1 cellular context compared by ENCODE assay signal in the genomic region with DNA sequence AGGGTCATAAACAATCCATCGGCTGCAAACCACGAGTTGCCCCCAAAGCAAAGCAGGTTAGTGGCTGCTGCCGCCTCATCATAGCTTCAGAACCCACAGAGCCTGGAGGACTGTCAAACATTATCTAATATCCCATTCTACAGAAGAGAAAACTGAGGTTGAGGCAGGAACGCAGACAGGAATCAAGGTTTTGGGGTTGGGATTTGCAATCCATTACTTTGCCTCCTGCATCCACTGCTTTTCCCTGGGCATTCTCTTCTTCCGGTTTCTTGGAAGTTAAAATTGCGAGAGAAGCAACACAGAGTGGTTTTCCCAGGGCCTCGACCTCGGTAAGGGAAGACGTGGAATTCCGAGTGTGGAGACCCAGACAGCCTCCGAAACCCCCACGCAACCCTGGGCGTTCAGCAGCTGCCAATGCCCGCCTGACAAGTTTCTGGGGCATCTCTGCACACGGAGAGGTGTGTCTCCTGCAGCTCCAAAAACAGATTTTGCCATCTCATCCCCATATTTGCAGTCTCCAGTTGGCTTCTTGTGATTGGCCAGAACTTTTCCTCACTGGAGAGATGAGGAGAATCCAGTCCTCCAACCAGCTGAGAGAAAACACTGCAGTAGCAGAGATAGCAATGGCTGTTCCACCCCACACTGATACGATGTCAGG.
TF ChIP-seq lines count a peak whose summit lies in the region.

No MANE protein-coding gene starts in this region.

TF ChIP-seq in SK-N-SH, 30 proteins besides CTCF, POLR2A, EP300 and RAD21 (continued from another document):
- TF ChIP-seq TCF12 (IDR thresholded peaks at IDR 0.05) (no peak), CHD2 (IDR thresholded peaks at IDR 0.05; ENCODE audit: low read length, partially characterized antibody) (no peak), MEF2A (IDR thresholded peaks at IDR 0.05; ENCODE audit: borderline replicate concordance, low read depth) (no peak)
- TF ChIP-seq, protein P1, sequence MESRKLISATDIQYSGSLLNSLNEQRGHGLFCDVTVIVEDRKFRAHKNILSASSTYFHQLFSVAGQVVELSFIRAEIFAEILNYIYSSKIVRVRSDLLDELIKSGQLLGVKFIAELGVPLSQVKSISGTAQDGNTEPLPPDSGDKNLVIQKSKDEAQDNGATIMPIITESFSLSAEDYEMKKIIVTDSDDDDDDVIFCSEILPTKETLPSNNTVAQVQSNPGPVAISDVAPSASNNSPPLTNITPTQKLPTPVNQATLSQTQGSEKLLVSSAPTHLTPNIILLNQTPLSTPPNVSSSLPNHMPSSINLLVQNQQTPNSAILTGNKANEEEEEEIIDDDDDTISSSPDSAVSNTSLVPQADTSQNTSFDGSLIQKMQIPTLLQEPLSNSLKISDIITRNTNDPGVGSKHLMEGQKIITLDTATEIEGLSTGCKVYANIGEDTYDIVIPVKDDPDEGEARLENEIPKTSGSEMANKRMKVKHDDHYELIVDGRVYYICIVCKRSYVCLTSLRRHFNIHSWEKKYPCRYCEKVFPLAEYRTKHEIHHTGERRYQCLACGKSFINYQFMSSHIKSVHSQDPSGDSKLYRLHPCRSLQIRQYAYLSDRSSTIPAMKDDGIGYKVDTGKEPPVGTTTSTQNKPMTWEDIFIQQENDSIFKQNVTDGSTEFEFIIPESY (IDR thresholded peaks at IDR 0.05; ENCODE audit: borderline replicate concordance, low read depth): no peak
- TF ChIP-seq, protein P2, sequence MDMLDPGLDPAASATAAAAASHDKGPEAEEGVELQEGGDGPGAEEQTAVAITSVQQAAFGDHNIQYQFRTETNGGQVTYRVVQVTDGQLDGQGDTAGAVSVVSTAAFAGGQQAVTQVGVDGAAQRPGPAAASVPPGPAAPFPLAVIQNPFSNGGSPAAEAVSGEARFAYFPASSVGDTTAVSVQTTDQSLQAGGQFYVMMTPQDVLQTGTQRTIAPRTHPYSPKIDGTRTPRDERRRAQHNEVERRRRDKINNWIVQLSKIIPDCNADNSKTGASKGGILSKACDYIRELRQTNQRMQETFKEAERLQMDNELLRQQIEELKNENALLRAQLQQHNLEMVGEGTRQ (IDR thresholded peaks at IDR 0.05; ENCODE audit: borderline replicate concordance, low read depth, low read length): no peak
- TF ChIP-seq, protein P3, sequence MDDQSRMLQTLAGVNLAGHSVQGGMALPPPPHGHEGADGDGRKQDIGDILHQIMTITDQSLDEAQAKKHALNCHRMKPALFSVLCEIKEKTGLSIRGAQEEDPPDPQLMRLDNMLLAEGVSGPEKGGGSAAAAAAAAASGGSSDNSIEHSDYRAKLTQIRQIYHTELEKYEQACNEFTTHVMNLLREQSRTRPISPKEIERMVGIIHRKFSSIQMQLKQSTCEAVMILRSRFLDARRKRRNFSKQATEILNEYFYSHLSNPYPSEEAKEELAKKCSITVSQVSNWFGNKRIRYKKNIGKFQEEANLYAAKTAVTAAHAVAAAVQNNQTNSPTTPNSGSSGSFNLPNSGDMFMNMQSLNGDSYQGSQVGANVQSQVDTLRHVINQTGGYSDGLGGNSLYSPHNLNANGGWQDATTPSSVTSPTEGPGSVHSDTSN (IDR thresholded peaks at IDR 0.05): no peak
